ENCODE assay signal across 26 cellular contexts in the genomic region with DNA sequence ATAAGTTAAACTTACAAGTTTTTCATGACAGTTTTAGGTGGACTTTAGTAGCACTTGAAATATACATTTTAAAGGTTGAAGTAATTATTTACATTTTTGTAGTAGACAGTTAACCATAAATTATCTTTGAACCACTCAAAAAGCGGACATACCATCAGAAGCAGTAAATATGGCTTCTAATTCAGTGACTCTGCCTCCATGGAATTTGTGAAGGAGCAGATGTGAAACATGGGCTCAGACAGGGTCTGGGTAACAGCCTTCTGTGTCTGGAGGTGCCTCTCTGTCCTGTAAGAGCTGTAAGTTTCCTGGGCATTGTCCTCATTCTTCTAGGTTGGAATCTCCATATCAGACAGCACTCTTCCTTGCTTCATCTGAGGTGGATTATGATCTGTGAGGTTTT. TPM values are rescaled to one million over a fixed set of nuclear protein-coding genes. Genes with fewer than 3 reads are reported as not detected.
DNase-seq lines count a peak whose midpoint lies in the region; ATAC-seq, FAIRE-seq and TF ChIP-seq lines count a peak whose summit lies in the region.
"Had no signal": no experiment of that assay in that cellular context is flagged by ENCODE, and none has a peak within 500 bp of the region (broad histone marks: within the 10 kb centered on the region; RNA-seq: fewer than 3 reads in every experiment).

No MANE protein-coding gene starts in this region.

- H3K4me3 Mint-ChIP-seq in T-cell: no peak overlapping the region
- H3K4me3 Mint-ChIP-seq: B cell; CD8-positive, alpha-beta T cell had no signal

- DNase-seq in AG10803 (ENCODE audit: low read depth) (peak; percentile 51), ELR (ENCODE audit: low read depth) (peak; percentile 26), HS-5 (ENCODE audit: low read depth) (peak; percentile 13), iris pigment epithelial cell (ENCODE audit: low read depth) (peak; percentile 84), kidney (no peak), T-cell (no peak), smooth muscle cell (lab: John Stamatoyannopoulos, UW; ENCODE audit: unreplicated experiment) (no peak)
- DNase-seq: CD8-positive, alpha-beta T cell; COR-L47; DMS 273 treated with DMSO at 0.1 percent for 48 hours; DMS53; DND-41; GM23248 had no signal

- H3K4me2 ChIP-seq in smooth muscle cell: no peak overlapping the region
- H3K4me2 ChIP-seq: BLaER1 treated with 17β-estradiol and CSF1 and Interleukin-3, amounts not matched to agents 10 nM and 100 nM; KMS-11 had no signal

- ATAC-seq in GM21576 (IDR thresholded peaks at IDR 0.05; ENCODE audit: unreplicated experiment) (no peak), T-cell (replicated peaks in 1 of 4) (no peak)
- ATAC-seq: CD8-positive, alpha-beta T cell; GM12878 had no signal

- H3K79me2 ChIP-seq in smooth muscle cell (ENCODE audit: low read depth): no peaks in the 10 kb centered on the region

- H3K36me3 Mint-ChIP-seq in T-cell: peaks cover 43% of the 10 kb centered on the region

- no peaks in the 10 kb centered on the region for H3F3A ChIP-seq in smooth muscle cell (ENCODE audit: low read depth)

- H3K4me3 ChIP-seq in AG10803 (ENCODE audit: low read length) (no peak overlapping the region), kidney (ENCODE audit: low read length in 2 of 2) (no peak overlapping the region), smooth muscle cell (no peak overlapping the region)
- H3K4me3 ChIP-seq: BLaER1 treated with 17β-estradiol and CSF1 and Interleukin-3, amounts not matched to agents 10 nM and 100 nM; GM12878; GM23248; HAP-1 had no signal

- no peak for TF ChIP-seq CTCF in AG10803 (conservative IDR thresholded peaks at IDR 0.05; ENCODE audit: low read length)
- no peak for TF ChIP-seq CTCF in kidney (IDR thresholded peaks at IDR 0.05; ENCODE audit: borderline replicate concordance, extremely low read depth, insufficient read depth)
- no peak for TF ChIP-seq CTCF in smooth muscle cell (IDR thresholded peaks at IDR 0.05; ENCODE audit: borderline replicate concordance, insufficient read depth, poor library complexity, severe bottlenecking)

- H3K4me1 ChIP-seq in kidney (ENCODE audit: control insufficient read depth in 1 of 2, insufficient read depth in 1 of 2, low read depth in 1 of 2, low read length in 2 of 2) (no peaks in the 10 kb centered on the region), smooth muscle cell (ENCODE audit: low read depth) (no peaks in the 10 kb centered on the region)
- H3K4me1 ChIP-seq: BLaER1 treated with 17β-estradiol and CSF1 and Interleukin-3, amounts not matched to agents 10 nM and 100 nM; HAP-1 had no signal

- H3K9me3 Mint-ChIP-seq in T-cell: peaks cover 22 to 41% (median 24%) of the 10 kb centered on the region in 3 donors

- CTCF ChIA-PET in T-cell (lab: Charles Lee): no interaction called here

- no peak overlapping the region for H2AFZ ChIP-seq in smooth muscle cell (ENCODE audit: low read depth)
- H2AFZ ChIP-seq: GM23248 had no signal

- peaks cover 3 to 7% of the 10 kb centered on the region in 2 donors for H3K27me3 Mint-ChIP-seq in T-cell

- 89% methylated on average over 1 of the region's 1 CpG for WGBS in smooth muscle cell (ENCODE audit: low lambda C conversion rate)

- intact Hi-C loops in kidney (cut with DNase I): no loop called here

- no peaks in the 10 kb centered on the region for H3K27me3 ChIP-seq in smooth muscle cell (ENCODE audit: low read depth)
- H3K27me3 ChIP-seq: BLaER1 treated with 17β-estradiol and CSF1 and Interleukin-3, amounts not matched to agents 10 nM and 100 nM had no signal

- H4K20me1 ChIP-seq in smooth muscle cell (ENCODE audit: low read depth): no peaks in the 10 kb centered on the region
- H4K20me1 ChIP-seq: BLaER1 treated with 17β-estradiol and CSF1 and Interleukin-3, amounts not matched to agents 10 nM and 100 nM had no signal

- H3K27ac ChIP-seq in kidney (ENCODE audit: low read depth in 2 of 2, low read length in 2 of 2) (no peak overlapping the region), smooth muscle cell (ENCODE audit: low read depth) (no peak overlapping the region)
- H3K27ac ChIP-seq: 22Rv1; BLaER1 treated with 17β-estradiol and CSF1 and Interleukin-3, amounts not matched to agents 10 nM and 100 nM; GM23248; KMS-11 had no signal

- H3K4me1 Mint-ChIP-seq in T-cell: no peaks in the 10 kb centered on the region
- H3K4me1 Mint-ChIP-seq: B cell had no signal

- no peak for FAIRE-seq in kidney (lab: Jason Lieb, UNC)
- FAIRE-seq: GM12878, GM19239 had no signal

- H3K9ac ChIP-seq in kidney (ENCODE audit: low read length in 2 of 2) (no peak overlapping the region), smooth muscle cell (ENCODE audit: low read depth) (no peak overlapping the region)
- H3K9ac ChIP-seq: BLaER1 treated with 17β-estradiol and CSF1 and Interleukin-3, amounts not matched to agents 10 nM and 100 nM; GM23248; KMS-11 had no signal

- no peak overlapping the region for H3K27ac Mint-ChIP-seq in T-cell
- H3K27ac Mint-ChIP-seq: B cell; CD8-positive, alpha-beta T cell had no signal

- POLR2A ChIA-PET in T-cell (lab: Charles Lee): no interaction called here

- no peaks in the 10 kb centered on the region for H3K36me3 ChIP-seq in kidney (ENCODE audit: control insufficient read depth in 1 of 2, insufficient read depth in 2 of 2, low read length in 2 of 2)
- no peaks in the 10 kb centered on the region for H3K36me3 ChIP-seq in smooth muscle cell (ENCODE audit: low read depth)
- H3K36me3 ChIP-seq: BLaER1 treated with 17β-estradiol and CSF1 and Interleukin-3, amounts not matched to agents 10 nM and 100 nM; HAP-1 had no signal

- H3K9me3 ChIP-seq in kidney (ENCODE audit: control insufficient read depth in 1 of 2, low read length in 2 of 2): no peaks in the 10 kb centered on the region
- H3K9me3 ChIP-seq in smooth muscle cell (replicated peaks; ENCODE audit: low read depth): no peaks in the 10 kb centered on the region
- H3K9me3 ChIP-seq: HAP-1 had no signal

RNA-seq across cellular contexts. Expression of gene RLN2, which starts 12.4 kb away (rescaled TPM):
- total RNA-seq in kidney (1.1 TPM), T-cell (1 to 10 TPM in 3 of 5 donors, under 1 TPM in 2; 0.86 to 4.6 (median 4.5) TPM), smooth muscle cell (0.31 TPM in 1 of 2 replicates, not detected in the other)
- polyA plus RNA-seq in kidney (ENCODE audit: insufficient read depth, low read depth, low replicate concordance) (3.5 TPM), smooth muscle cell (0.59 and 0.67 TPM in 2 replicates)
- total RNA-seq: A673, G401, GM23248, H4, HT-29 had no signal
- polyA plus RNA-seq: AG04450, GM23248 had no signal

RNA-seq across cellular contexts. Expression of gene RLN1, which starts 47.5 kb away (rescaled TPM):
- total RNA-seq in kidney: 0.57 TPM
- polyA plus RNA-seq in kidney (ENCODE audit: insufficient read depth, low read depth, low replicate concordance): 0.82 TPM
- 1 to 10 TPM; 1.6 to 4.8 (median 3.5) TPM for total RNA-seq in T-cell
- not detected in 2 replicates for total RNA-seq in smooth muscle cell
- polyA plus RNA-seq in smooth muscle cell: not detected in 2 replicates
- total RNA-seq: A673, G401, GM23248, H4, HT-29 had no signal
- polyA plus RNA-seq: GM23248 had no signal

Comparison
In these comparisons a context has a peak if more than half of its experiments do, and no peak if none do; other contexts are left out.
1. DNase-seq: peak in AG10803 (single experiment), ELR (single experiment), HS-5 (single experiment) and iris pigment epithelial cell (single experiment); none in kidney (single experiment), T-cell (0 of 34) and smooth muscle cell (single experiment).